In genomic region chr20:44780226-44780625, GRCh38 we compare ENCODE assay signal across 1 cellular context.
TF ChIP-seq lines count a peak whose summit lies in the region.

No MANE protein-coding gene starts in this region.

TF ChIP-seq in HepG2, 621 proteins besides CTCF, POLR2A, EP300 and RAD21 (continued from another document and continues in another):
- TF ChIP-seq PRDM4 (CRISPR knock-in tag; IDR thresholded peaks at IDR 0.05; ENCODE audit: borderline replicate concordance) (peak; percentile 91; the same call in 1 of the 2 replicates), ZNF253 (CRISPR knock-in tag; IDR thresholded peaks at IDR 0.05; ENCODE audit: borderline replicate concordance) (peak; percentile 63; the same call in 1 of the 2 replicates), LBX2 (CRISPR knock-in tag; IDR thresholded peaks at IDR 0.05; ENCODE audit: borderline replicate concordance) (no peak), PREB (CRISPR knock-in tag; IDR thresholded peaks at IDR 0.05) (no peak), E2F5 (CRISPR knock-in tag; conservative IDR thresholded peaks at IDR 0.05) (no peak), CCAR2 (optimal IDR thresholded peaks at IDR 0.05; ENCODE audit: low read depth, low read length) (no peak), BRD4 (CRISPR knock-in tag; IDR thresholded peaks at IDR 0.05) (no peak), ZNF792 (CRISPR knock-in tag; IDR thresholded peaks at IDR 0.05) (peak; percentile 71; the same call in 1 of the 2 replicates), TFDP2 (CRISPR knock-in tag; IDR thresholded peaks at IDR 0.05) (no peak), ZMYM3 (CRISPR knock-in tag; IDR thresholded peaks at IDR 0.05) (no peak), GLI4 (CRISPR knock-in tag; IDR thresholded peaks at IDR 0.05; ENCODE audit: borderline replicate concordance) (0 out of 2 replicates have a peak, but pooled peaks have one; percentile 52), BHLHE40 (IDR thresholded peaks at IDR 0.05; ENCODE audit: low read length) (no peak), REST (IDR thresholded peaks at IDR 0.05; ENCODE audit: borderline replicate concordance in 1 of 2, low read depth in 1 of 2, low read length in 2 of 2) (peak in 1 of 2 experiments; percentile 100), ZNF260 (CRISPR knock-in tag; IDR thresholded peaks at IDR 0.05; ENCODE audit: borderline replicate concordance, low read depth) (no peak), ZHX2 (IDR thresholded peaks at IDR 0.05; ENCODE audit: low read depth) (no peak), ZHX2 (CRISPR knock-in tag; IDR thresholded peaks at IDR 0.05; ENCODE audit: borderline replicate concordance) (peak; percentile 93; the same call in 1 of the 2 replicates), ZNF704 (CRISPR knock-in tag; IDR thresholded peaks at IDR 0.05; ENCODE audit: borderline replicate concordance) (no peak), MEIS1 (CRISPR knock-in tag; IDR thresholded peaks at IDR 0.05; ENCODE audit: borderline replicate concordance) (no peak), ZNF124 (CRISPR knock-in tag; IDR thresholded peaks at IDR 0.05) (peak; percentile 81; the same call in 1 of the 2 replicates), BCLAF1 (IDR thresholded peaks at IDR 0.05) (no peak), TCF7L2 (IDR thresholded peaks at IDR 0.05; ENCODE audit: low read depth, low read length) (no peak), SCMH1 (CRISPR knock-in tag; IDR thresholded peaks at IDR 0.05; ENCODE audit: borderline replicate concordance) (no peak), NR2F1 (CRISPR knock-in tag; IDR thresholded peaks at IDR 0.05) (0 out of 4 replicates have a peak, but pooled peaks of 1 of the 2 experiments have one; percentile 17), ZNF740 (CRISPR knock-in tag; IDR thresholded peaks at IDR 0.05) (no peak), SRY (CRISPR knock-in tag; IDR thresholded peaks at IDR 0.05) (peak; percentile 95; the same call in 1 of the 2 replicates), FOXP4 (CRISPR knock-in tag; IDR thresholded peaks at IDR 0.05) (peak; percentile 50; the same call in 1 of the 2 replicates), PHF5A (CRISPR knock-in tag; IDR thresholded peaks at IDR 0.05; ENCODE audit: low read depth, unreplicated experiment) (no peak), TFDP1 (CRISPR knock-in tag; IDR thresholded peaks at IDR 0.05; ENCODE audit: borderline replicate concordance) (no peak; the same call in 1 of the 2 replicates)
